15 cellular contexts compared by ENCODE assay signal in genomic region chr2:12612168-12612567, GRCh38.
DNase-seq lines count a peak whose midpoint lies in the region; ATAC-seq and TF ChIP-seq lines count a peak whose summit lies in the region.
"Had no signal": no experiment of that assay in that cellular context is flagged by ENCODE, and none has a peak within 500 bp of the region (broad histone marks: within the 10 kb centered on the region; RNA-seq: fewer than 3 reads in every experiment).

No MANE protein-coding gene starts in this region.

- H3K27me3 ChIP-seq in A673 (replicated peaks; ENCODE audit: insufficient read depth, low read depth, low read length, poor library complexity) = no peaks in the 10 kb centered on the region
- H3K27me3 ChIP-seq in transverse colon = no peaks in the 10 kb centered on the region
- H3K27me3 ChIP-seq: BLaER1 treated with 17β-estradiol and CSF1 and Interleukin-3, amounts not matched to agents 10 nM and 100 nM had no signal

- TF ChIP-seq CTCF in A673 (conservative IDR thresholded peaks at IDR 0.05; ENCODE audit: low read depth, low read length) (no peak), OCI-LY7 (conservative IDR thresholded peaks at IDR 0.05; ENCODE audit: low read length) (no peak), transverse colon (IDR thresholded peaks at IDR 0.05) (no peak)

- CTCF ChIA-PET in A673 (lab: Charles Lee) = no interaction called here
- CTCF ChIA-PET in OCI-LY7 (lab: Charles Lee; ENCODE audit: unreplicated experiment) = no interaction called here

- no TSS peak for BruUV-seq in A673 (replicated peaks; lab: Mats Ljungman, UMichigan)
- BruUV-seq in OCI-LY7 (replicated peaks; lab: Mats Ljungman, UMichigan) = no TSS peak

- peaks cover 5 to 12% of the 10 kb centered on the region in 2 donors for H3K4me1 Mint-ChIP-seq in effector memory CD8-positive, alpha-beta T cell (ENCODE audit: low read depth in 2 of 2)
- peaks cover 32% of the 10 kb centered on the region for H3K4me1 Mint-ChIP-seq in stimulated activated memory B cell treated with anti-CD40 and anti-IgM and Interleukin-4, amounts not matched to agents 10 μg/mL and 1 μg/mL and 100 μg/mL, for 72 hours

- 72 to 74% methylated on average over 2 of the region's 2 CpGs for WGBS in transverse colon (ENCODE audit: low coverage in 1 of 2), 2 donors

- no peak overlapping the region for H3K4me3 Mint-ChIP-seq in effector memory CD8-positive, alpha-beta T cell
- no peak overlapping the region for H3K4me3 Mint-ChIP-seq in stimulated activated memory B cell treated with anti-CD40 and anti-IgM and Interleukin-4, amounts not matched to agents 10 μg/mL and 1 μg/mL and 100 μg/mL, for 72 hours
- H3K4me3 Mint-ChIP-seq: CD4-positive, CD25-positive, alpha-beta regulatory T cell; H9 had no signal

- H3K9me3 ChIP-seq in A673 (ENCODE audit: low read depth, low read length, poor library complexity, severe bottlenecking) = no peaks in the 10 kb centered on the region
- H3K9me3 ChIP-seq in OCI-LY7 (ENCODE audit: low read length) = no peaks in the 10 kb centered on the region
- no peaks in the 10 kb centered on the region for H3K9me3 ChIP-seq in transverse colon
- H3K9me3 ChIP-seq: BLaER1 treated with 17β-estradiol and CSF1 and Interleukin-3, amounts not matched to agents 10 nM and 100 nM had no signal

- H3K79me2 ChIP-seq in OCI-LY7 (ENCODE audit: insufficient read depth, low read depth, low read length) = no peaks in the 10 kb centered on the region

- no peaks in the 10 kb centered on the region for H3K36me3 ChIP-seq in A673 (ENCODE audit: insufficient read depth, low read length, poor library complexity, severe bottlenecking)
- H3K36me3 ChIP-seq in OCI-LY7 (ENCODE audit: insufficient read depth, low read length) = no peaks in the 10 kb centered on the region
- no peaks in the 10 kb centered on the region for H3K36me3 ChIP-seq in transverse colon
- H3K36me3 ChIP-seq: BLaER1 treated with 17β-estradiol and CSF1 and Interleukin-3, amounts not matched to agents 10 nM and 100 nM had no signal

- H3K4me1 ChIP-seq in A673 (ENCODE audit: insufficient read depth, low read length, poor library complexity, severe bottlenecking) (peaks cover 25% of the 10 kb centered on the region), OCI-LY7 (ENCODE audit: insufficient read depth, low read length, poor library complexity, severe bottlenecking) (peaks cover 31% of the 10 kb centered on the region), transverse colon (no peaks in the 10 kb centered on the region)

- H3K9me3 Mint-ChIP-seq in effector memory CD8-positive, alpha-beta T cell = no peaks in the 10 kb centered on the region
- peaks cover 7% of the 10 kb centered on the region for H3K9me3 Mint-ChIP-seq in stimulated activated memory B cell treated with anti-CD40 and anti-IgM and Interleukin-4, amounts not matched to agents 10 μg/mL and 1 μg/mL and 100 μg/mL, for 72 hours
- H3K9me3 Mint-ChIP-seq: H9 had no signal

- no peaks in the 10 kb centered on the region for H3K9me2 ChIP-seq in OCI-LY7 (ENCODE audit: insufficient read depth, low read length)

- no peak for DNase-seq in A673 (ENCODE audit: low spot score)
- DNase-seq in OCI-LY7 (ENCODE audit: low spot score) = no peak
- DNase-seq in effector memory CD8-positive, alpha-beta T cell = no peak
- DNase-seq in mucosa of gallbladder (ENCODE audit: low spot score) = no peak
- no peak for DNase-seq in transverse colon
- DNase-seq in stimulated activated CD4-positive, alpha-beta T cell treated with anti-CD3 and anti-CD28 coated beads, Interleukin-1b, Interleukin-23, amount 100 ng/mL, for 48 hours = no peak
- DNase-seq: CD4-positive, CD25-positive, alpha-beta regulatory T cell; DMS 273 treated with DMSO at 0.1 percent for 48 hours; DMS79; EL; GOT3; H9 had no signal

- peaks cover 2% of the 10 kb centered on the region for H3K36me3 Mint-ChIP-seq in effector memory CD8-positive, alpha-beta T cell (ENCODE audit: insufficient read depth)
- no peaks in the 10 kb centered on the region for H3K36me3 Mint-ChIP-seq in stimulated activated memory B cell treated with anti-CD40 and anti-IgM and Interleukin-4, amounts not matched to agents 10 μg/mL and 1 μg/mL and 100 μg/mL, for 72 hours

- H3K27ac Mint-ChIP-seq in effector memory CD8-positive, alpha-beta T cell = peak overlapping the region in 1 of 2 donors; percentile 11
- H3K27ac Mint-ChIP-seq in stimulated activated memory B cell treated with anti-CD40 and anti-IgM and Interleukin-4, amounts not matched to agents 10 μg/mL and 1 μg/mL and 100 μg/mL, for 72 hours = peak overlapping the region; percentile 66
- H3K27ac Mint-ChIP-seq: CD4-positive, CD25-positive, alpha-beta regulatory T cell; H9 had no signal

- intact Hi-C loops in A673 (cut with micrococcal nuclease; ENCODE audit: unreplicated experiment) (loop anchor here (5.0 to 10.0 kb wide), 2 partner anchors 105 to 393 kb away; partner anchors contain the start of gene TRIB2), OCI-LY7 (cut with micrococcal nuclease; ENCODE audit: unreplicated experiment) (no loop called here), transverse colon (cut with DNase I; ENCODE audit: low total_unique reads) (no loop called here)

- ATAC-seq in effector memory CD8-positive, alpha-beta T cell (replicated peaks) = peak; percentile 49
- ATAC-seq in stimulated activated memory B cell treated with anti-CD40 and anti-IgM and Interleukin-4, amounts not matched to agents 10 μg/mL and 1 μg/mL and 100 μg/mL, for 72 hours = no peak
- ATAC-seq: K562 had no signal

- POLR2A ChIA-PET in A673 (lab: Charles Lee; ENCODE audit: low non-redundant PET) = no interaction called here
- POLR2A ChIA-PET in OCI-LY7 (lab: Charles Lee) = interaction anchor here (0.6 to 3.2 kb wide), 12 partner anchors 9 to 198 kb away, joined by 3 to 33 read pairs (median 6); partner anchors contain the start of gene TRIB2

- H3K4me2 ChIP-seq in OCI-LY7 (ENCODE audit: low read length) = peak overlapping the region; percentile 61

- no peaks in the 10 kb centered on the region for H3K27me3 Mint-ChIP-seq in effector memory CD8-positive, alpha-beta T cell
- H3K27me3 Mint-ChIP-seq in stimulated activated memory B cell treated with anti-CD40 and anti-IgM and Interleukin-4, amounts not matched to agents 10 μg/mL and 1 μg/mL and 100 μg/mL, for 72 hours = no peaks in the 10 kb centered on the region
- H3K27me3 Mint-ChIP-seq: CD4-positive, CD25-positive, alpha-beta regulatory T cell had no signal

- no peaks in the 10 kb centered on the region for H4K20me1 ChIP-seq in OCI-LY7 (ENCODE audit: insufficient read depth, low read length)
- H4K20me1 ChIP-seq: BLaER1 treated with 17β-estradiol and CSF1 and Interleukin-3, amounts not matched to agents 10 nM and 100 nM had no signal

- H3K4me3 ChIP-seq in A673 (ENCODE audit: low read depth, low read length, poor library complexity, severe bottlenecking) (no peak overlapping the region), OCI-LY7 (ENCODE audit: low read depth, low read length, poor library complexity, severe bottlenecking) (no peak overlapping the region), transverse colon (no peak overlapping the region)
- H3K4me3 ChIP-seq: BLaER1 treated with 17β-estradiol and CSF1 and Interleukin-3, amounts not matched to agents 10 nM and 100 nM; K562 had no signal

- H3K27ac ChIP-seq in A673 (ENCODE audit: low read depth, low read length, poor library complexity, severe bottlenecking) = peak overlapping the region; percentile 12
- H3K27ac ChIP-seq in OCI-LY7 (ENCODE audit: low read depth, low read length, poor library complexity, severe bottlenecking) = no peak overlapping the region
- no peak overlapping the region for H3K27ac ChIP-seq in transverse colon

- no peak for TF ChIP-seq EP300 in transverse colon (IDR thresholded peaks at IDR 0.05; ENCODE audit: low read depth)

- H2AFZ ChIP-seq in OCI-LY7 (ENCODE audit: low read length) = peak overlapping the region; percentile 77; the same call in 1 of the 2 replicates

- no peak for TF ChIP-seq POLR2A in transverse colon (IDR thresholded peaks at IDR 0.05)

- in situ Hi-C loops in transverse colon (cut with MboI; ENCODE audit: low pct_ligation_motif_present in 1 of 4, low pct_unique_long_range_greater_than_20kb in 1 of 4, low sequenced_read_pairs in 3 of 4) = no loop called here
